Comparison of ENCODE assay signal across 1 cellular context in the genomic region with DNA sequence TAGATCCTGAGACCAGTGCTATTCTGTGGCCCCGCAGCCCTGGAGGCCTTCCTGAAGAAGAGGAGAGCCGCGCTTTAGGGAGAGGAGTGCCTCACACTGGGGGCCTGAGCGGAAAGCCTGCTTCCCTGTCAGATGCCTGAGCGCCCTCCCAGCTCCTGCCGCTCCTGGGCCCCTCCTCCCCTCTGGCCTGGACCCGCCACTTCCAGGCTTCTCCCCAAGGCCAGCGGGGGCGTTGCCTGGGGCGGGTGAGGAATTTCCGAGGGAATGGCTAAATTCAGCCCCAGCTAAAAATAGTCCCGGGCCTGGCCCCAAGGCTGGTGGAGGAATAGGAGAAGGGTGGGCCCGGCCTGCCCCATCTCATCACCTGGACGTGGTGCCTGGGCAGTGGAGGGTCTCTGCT.
TF ChIP-seq lines count a peak whose summit lies in the region.

No MANE protein-coding gene starts in this region.

TF ChIP-seq in SK-N-SH, 30 proteins besides CTCF, POLR2A, EP300 and RAD21 (continued from another document):
- TF ChIP-seq, protein P1, sequence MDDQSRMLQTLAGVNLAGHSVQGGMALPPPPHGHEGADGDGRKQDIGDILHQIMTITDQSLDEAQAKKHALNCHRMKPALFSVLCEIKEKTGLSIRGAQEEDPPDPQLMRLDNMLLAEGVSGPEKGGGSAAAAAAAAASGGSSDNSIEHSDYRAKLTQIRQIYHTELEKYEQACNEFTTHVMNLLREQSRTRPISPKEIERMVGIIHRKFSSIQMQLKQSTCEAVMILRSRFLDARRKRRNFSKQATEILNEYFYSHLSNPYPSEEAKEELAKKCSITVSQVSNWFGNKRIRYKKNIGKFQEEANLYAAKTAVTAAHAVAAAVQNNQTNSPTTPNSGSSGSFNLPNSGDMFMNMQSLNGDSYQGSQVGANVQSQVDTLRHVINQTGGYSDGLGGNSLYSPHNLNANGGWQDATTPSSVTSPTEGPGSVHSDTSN (IDR thresholded peaks at IDR 0.05): peak; percentile 33
- TF ChIP-seq JUND (IDR thresholded peaks at IDR 0.05) (no peak), RXRA (IDR thresholded peaks at IDR 0.05; ENCODE audit: borderline replicate concordance, low read depth) (no peak), TCF12 (IDR thresholded peaks at IDR 0.05) (peak; percentile 62), MXI1 (IDR thresholded peaks at IDR 0.05; ENCODE audit: low read depth, low read length) (no peak), FOSL2 (IDR thresholded peaks at IDR 0.05; ENCODE audit: borderline replicate concordance, low read depth) (no peak), RFX5 (IDR thresholded peaks at IDR 0.05; ENCODE audit: low read length) (no peak), GATA2 (CRISPR knock-in tag; IDR thresholded peaks at IDR 0.05) (no peak), SMC3 (IDR thresholded peaks at IDR 0.05; ENCODE audit: low read depth, low read length) (no peak), GABPA (IDR thresholded peaks at IDR 0.05; ENCODE audit: low read depth) (no peak), CHD2 (IDR thresholded peaks at IDR 0.05; ENCODE audit: low read length, partially characterized antibody) (no peak), EZH2phosphoT487 (IDR thresholded peaks at IDR 0.05; ENCODE audit: borderline replicate concordance, low read depth) (no peak), POLR2AphosphoS5 (IDR thresholded peaks at IDR 0.05; ENCODE audit: low read depth, low read length) (no peak), YY1 (IDR thresholded peaks at IDR 0.05; ENCODE audit: low read depth) (no peak), NFIC (IDR thresholded peaks at IDR 0.05; ENCODE audit: borderline replicate concordance) (peak; percentile 56), RCOR1 (IDR thresholded peaks at IDR 0.05; ENCODE audit: low read length) (no peak), TEAD4 (IDR thresholded peaks at IDR 0.05; ENCODE audit: borderline replicate concordance, insufficient read depth) (no peak), FOXM1 (IDR thresholded peaks at IDR 0.05; ENCODE audit: low read depth) (no peak), FOXJ3 (CRISPR knock-in tag; IDR thresholded peaks at IDR 0.05) (no peak), TAF1 (IDR thresholded peaks at IDR 0.05; ENCODE audit: borderline replicate concordance, low read depth, low read length) (no peak), MEF2A (IDR thresholded peaks at IDR 0.05; ENCODE audit: borderline replicate concordance, low read depth) (peak; percentile 98), ZBTB33 (IDR thresholded peaks at IDR 0.05; ENCODE audit: borderline replicate concordance, low read depth) (no peak), NRF1 (IDR thresholded peaks at IDR 0.05; ENCODE audit: low read depth, low read length) (no peak), IRF3 (IDR thresholded peaks at IDR 0.05; ENCODE audit: low read depth, low read length) (no peak), ELF1 (IDR thresholded peaks at IDR 0.05) (no peak)
- TF ChIP-seq, protein P2, sequence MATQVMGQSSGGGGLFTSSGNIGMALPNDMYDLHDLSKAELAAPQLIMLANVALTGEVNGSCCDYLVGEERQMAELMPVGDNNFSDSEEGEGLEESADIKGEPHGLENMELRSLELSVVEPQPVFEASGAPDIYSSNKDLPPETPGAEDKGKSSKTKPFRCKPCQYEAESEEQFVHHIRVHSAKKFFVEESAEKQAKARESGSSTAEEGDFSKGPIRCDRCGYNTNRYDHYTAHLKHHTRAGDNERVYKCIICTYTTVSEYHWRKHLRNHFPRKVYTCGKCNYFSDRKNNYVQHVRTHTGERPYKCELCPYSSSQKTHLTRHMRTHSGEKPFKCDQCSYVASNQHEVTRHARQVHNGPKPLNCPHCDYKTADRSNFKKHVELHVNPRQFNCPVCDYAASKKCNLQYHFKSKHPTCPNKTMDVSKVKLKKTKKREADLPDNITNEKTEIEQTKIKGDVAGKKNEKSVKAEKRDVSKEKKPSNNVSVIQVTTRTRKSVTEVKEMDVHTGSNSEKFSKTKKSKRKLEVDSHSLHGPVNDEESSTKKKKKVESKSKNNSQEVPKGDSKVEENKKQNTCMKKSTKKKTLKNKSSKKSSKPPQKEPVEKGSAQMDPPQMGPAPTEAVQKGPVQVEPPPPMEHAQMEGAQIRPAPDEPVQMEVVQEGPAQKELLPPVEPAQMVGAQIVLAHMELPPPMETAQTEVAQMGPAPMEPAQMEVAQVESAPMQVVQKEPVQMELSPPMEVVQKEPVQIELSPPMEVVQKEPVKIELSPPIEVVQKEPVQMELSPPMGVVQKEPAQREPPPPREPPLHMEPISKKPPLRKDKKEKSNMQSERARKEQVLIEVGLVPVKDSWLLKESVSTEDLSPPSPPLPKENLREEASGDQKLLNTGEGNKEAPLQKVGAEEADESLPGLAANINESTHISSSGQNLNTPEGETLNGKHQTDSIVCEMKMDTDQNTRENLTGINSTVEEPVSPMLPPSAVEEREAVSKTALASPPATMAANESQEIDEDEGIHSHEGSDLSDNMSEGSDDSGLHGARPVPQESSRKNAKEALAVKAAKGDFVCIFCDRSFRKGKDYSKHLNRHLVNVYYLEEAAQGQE (IDR thresholded peaks at IDR 0.05; ENCODE audit: low read depth, low read length): no peak
- TF ChIP-seq, protein P3, sequence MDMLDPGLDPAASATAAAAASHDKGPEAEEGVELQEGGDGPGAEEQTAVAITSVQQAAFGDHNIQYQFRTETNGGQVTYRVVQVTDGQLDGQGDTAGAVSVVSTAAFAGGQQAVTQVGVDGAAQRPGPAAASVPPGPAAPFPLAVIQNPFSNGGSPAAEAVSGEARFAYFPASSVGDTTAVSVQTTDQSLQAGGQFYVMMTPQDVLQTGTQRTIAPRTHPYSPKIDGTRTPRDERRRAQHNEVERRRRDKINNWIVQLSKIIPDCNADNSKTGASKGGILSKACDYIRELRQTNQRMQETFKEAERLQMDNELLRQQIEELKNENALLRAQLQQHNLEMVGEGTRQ (IDR thresholded peaks at IDR 0.05; ENCODE audit: borderline replicate concordance, low read depth, low read length): no peak
- TF ChIP-seq, protein P4, sequence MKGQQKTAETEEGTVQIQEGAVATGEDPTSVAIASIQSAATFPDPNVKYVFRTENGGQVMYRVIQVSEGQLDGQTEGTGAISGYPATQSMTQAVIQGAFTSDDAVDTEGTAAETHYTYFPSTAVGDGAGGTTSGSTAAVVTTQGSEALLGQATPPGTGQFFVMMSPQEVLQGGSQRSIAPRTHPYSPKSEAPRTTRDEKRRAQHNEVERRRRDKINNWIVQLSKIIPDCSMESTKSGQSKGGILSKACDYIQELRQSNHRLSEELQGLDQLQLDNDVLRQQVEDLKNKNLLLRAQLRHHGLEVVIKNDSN (IDR thresholded peaks at IDR 0.05; ENCODE audit: borderline replicate concordance, low read depth): no peak
